9 cellular contexts compared by ENCODE assay signal in the genomic region with DNA sequence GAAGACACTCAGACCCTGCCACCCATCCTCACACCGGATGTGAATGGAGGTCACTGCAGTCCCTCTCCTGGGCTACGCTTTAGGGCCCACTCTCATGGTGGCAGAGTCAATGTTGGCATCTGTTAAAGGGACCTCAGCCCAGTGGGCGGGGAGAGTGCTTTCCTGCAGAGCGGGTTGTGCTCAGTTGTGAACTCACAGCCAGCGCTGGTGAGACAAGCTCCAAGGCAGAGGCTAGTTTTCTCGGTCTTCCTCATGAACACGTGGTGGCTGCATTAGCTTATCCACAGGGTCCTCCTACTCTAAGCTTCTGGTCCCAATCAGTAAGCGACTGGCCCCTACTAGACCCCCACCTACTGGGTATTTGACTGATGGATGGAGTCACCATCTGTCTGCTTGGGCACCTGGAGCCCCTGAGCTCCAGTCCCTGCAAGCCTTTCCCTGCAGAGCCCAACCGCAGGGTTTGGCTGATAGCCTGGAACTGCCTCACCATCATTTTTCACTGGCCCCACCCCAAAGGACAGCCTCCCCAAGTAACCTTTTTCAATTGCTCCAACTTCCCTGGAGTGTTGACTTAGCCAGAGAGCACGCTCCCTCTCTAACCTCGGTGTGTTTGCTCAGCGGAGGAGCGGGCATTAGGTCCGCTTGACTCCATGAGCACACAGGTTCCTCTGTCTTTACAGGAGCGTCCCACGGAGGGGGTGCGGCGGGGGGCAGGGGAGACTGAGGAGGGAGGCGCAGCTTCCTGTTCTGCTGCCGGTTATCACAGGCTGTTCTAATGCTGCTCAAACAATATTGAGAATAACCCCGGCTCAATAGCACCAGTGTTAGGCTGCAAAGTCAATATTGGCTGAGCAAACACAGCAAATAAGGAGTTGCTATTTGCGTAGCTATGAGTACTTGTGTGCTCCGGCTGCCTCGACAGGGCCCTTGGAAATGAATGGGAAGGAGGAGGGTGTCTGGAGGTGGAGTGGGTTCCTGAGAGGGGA.
DNase-seq lines count a peak whose midpoint lies in the region; ATAC-seq, FAIRE-seq and TF ChIP-seq lines count a peak whose summit lies in the region.
"Had no signal": no experiment of that assay in that cellular context is flagged by ENCODE, and none has a peak within 500 bp of the region (broad histone marks: within the 10 kb centered on the region; RNA-seq: fewer than 3 reads in every experiment).

No MANE protein-coding gene starts in this region.

- H3K27me3 Mint-ChIP-seq in stimulated activated naive CD8-positive, alpha-beta T cell treated with anti-CD3 and anti-CD28 coated beads, Interleukin-15, amount 100 ng/mL, for 72 hours = peaks cover 43% of the 10 kb centered on the region

- H3K36me3 ChIP-seq in left ventricle myocardium inferior (no peaks in the 10 kb centered on the region), subcutaneous abdominal adipose tissue (ENCODE audit: control insufficient read depth in 5 of 5, insufficient read depth in 5 of 5, low read length in 5 of 5) (no peaks in the 10 kb centered on the region)

- H3K27ac ChIP-seq in left ventricle myocardium inferior (replicated peaks) = peak overlapping the region; percentile 94
- no peak overlapping the region for H3K27ac ChIP-seq in subcutaneous abdominal adipose tissue (ENCODE audit: low read depth, low read length)

- H3K27me3 ChIP-seq in left ventricle myocardium inferior (ENCODE audit: low read depth) (peaks cover 16% of the 10 kb centered on the region), subcutaneous abdominal adipose tissue (ENCODE audit: control insufficient read depth in 5 of 5, insufficient read depth in 4 of 5, low read length in 5 of 5) (no peaks in the 10 kb centered on the region)

- intact Hi-C loops in left ventricle myocardium inferior (cut with micrococcal nuclease) = no loop called here

- no peaks in the 10 kb centered on the region for H3K9me3 Mint-ChIP-seq in stimulated activated naive CD8-positive, alpha-beta T cell treated with anti-CD3 and anti-CD28 coated beads, Interleukin-15, amount 100 ng/mL, for 72 hours

- H3K4me3 ChIP-seq in NB4 (ENCODE audit: low read depth, low read length) (no peak overlapping the region), left ventricle myocardium inferior (peak overlapping the region; percentile 20), subcutaneous abdominal adipose tissue (ENCODE audit: low read depth in 1 of 5, low read length in 5 of 5) (peak overlapping the region; percentile 12 to 31 (median 16))

- FAIRE-seq in RCC 7860 (lab: Jason Lieb, UNC) = no peak
- FAIRE-seq: colon had no signal

- ATAC-seq in stimulated activated naive CD8-positive, alpha-beta T cell treated with anti-CD3 and anti-CD28 coated beads, Interleukin-15, amount 100 ng/mL, for 72 hours = no peak
- no peak for ATAC-seq in GM19035 (IDR thresholded peaks at IDR 0.05; ENCODE audit: unreplicated experiment)
- no peak for ATAC-seq in GM18867 (IDR thresholded peaks at IDR 0.05; ENCODE audit: unreplicated experiment)

- H3K9ac ChIP-seq in subcutaneous abdominal adipose tissue (ENCODE audit: low read length in 5 of 5) = no peak overlapping the region

- H3K9me3 ChIP-seq in left ventricle myocardium inferior (replicated peaks) = no peaks in the 10 kb centered on the region
- no peaks in the 10 kb centered on the region for H3K9me3 ChIP-seq in subcutaneous abdominal adipose tissue (ENCODE audit: control insufficient read depth in 5 of 5, low read length in 5 of 5)

- peaks cover 22% of the 10 kb centered on the region for H3K4me1 Mint-ChIP-seq in stimulated activated naive CD8-positive, alpha-beta T cell treated with anti-CD3 and anti-CD28 coated beads, Interleukin-15, amount 100 ng/mL, for 72 hours

- H3K4me1 ChIP-seq in left ventricle myocardium inferior = peaks cover 33% of the 10 kb centered on the region
- H3K4me1 ChIP-seq in subcutaneous abdominal adipose tissue (ENCODE audit: control insufficient read depth in 5 of 5, insufficient read depth in 5 of 5, low read length in 5 of 5) = peaks cover 14 to 34% (median 29%) of the 10 kb centered on the region in 5 donors

- H3K4me3 Mint-ChIP-seq in stimulated activated naive CD8-positive, alpha-beta T cell treated with anti-CD3 and anti-CD28 coated beads, Interleukin-15, amount 100 ng/mL, for 72 hours = no peak overlapping the region

- no peak for TF ChIP-seq CTCF in NB4 (IDR thresholded peaks at IDR 0.05; ENCODE audit: low read depth, low read length)
- no peak for TF ChIP-seq CTCF in left ventricle myocardium inferior (IDR thresholded peaks at IDR 0.05; ENCODE audit: borderline replicate concordance)

- peak; percentile 20 for DNase-seq in NB4 (ENCODE audit: low read depth)
- DNase-seq in RCC 7860 (ENCODE audit: low spot score) = peak; percentile 48
- DNase-seq in left ventricle myocardium inferior = peak; percentile 40
- DNase-seq in stimulated activated naive CD8-positive, alpha-beta T cell treated with anti-CD3 and anti-CD28 coated beads, Interleukin-15, amount 100 ng/mL, for 72 hours = no peak
- DNase-seq in effector CD4-positive, alpha-beta T cell = no peak

- H3K27ac Mint-ChIP-seq in stimulated activated naive CD8-positive, alpha-beta T cell treated with anti-CD3 and anti-CD28 coated beads, Interleukin-15, amount 100 ng/mL, for 72 hours = no peak overlapping the region

- TF ChIP-seq POLR2A in NB4 (IDR thresholded peaks at IDR 0.05; ENCODE audit: extremely low read depth, insufficient read length) = no peak

Comparison
In these comparisons a context has a peak if more than half of its experiments do, and no peak if none do; other contexts are left out.
1. DNase-seq: peak in NB4 (single experiment), RCC 7860 (single experiment) and left ventricle myocardium inferior (single experiment); none in stimulated activated naive CD8-positive, alpha-beta T cell treated with anti-CD3 and anti-CD28 coated beads, Interleukin-15, amount 100 ng/mL, for 72 hours (0 of 2) and effector CD4-positive, alpha-beta T cell (single experiment).